In the genomic region with DNA sequence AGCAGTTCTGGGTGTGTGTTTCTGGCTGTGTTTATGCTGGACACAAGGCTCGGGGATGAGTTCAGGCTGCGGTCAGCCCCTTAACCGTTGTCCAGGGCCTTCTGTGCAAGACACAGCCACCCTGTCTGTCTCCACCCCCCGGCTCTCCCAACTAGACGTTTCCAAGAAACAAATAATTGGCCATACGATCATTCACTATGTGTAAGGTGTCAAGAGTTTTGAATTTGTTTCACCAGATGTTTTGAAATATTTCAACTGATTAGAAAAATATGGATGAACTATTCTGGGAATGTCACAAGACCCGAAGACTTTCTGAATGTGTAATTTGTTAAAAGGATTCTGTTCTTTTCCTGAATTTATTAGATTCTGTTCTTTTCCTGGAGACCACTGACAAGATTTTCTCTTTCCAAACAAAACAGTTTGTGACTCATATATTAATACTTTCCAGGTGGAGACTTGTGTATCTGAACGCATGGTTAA, we compare ENCODE assay signal across 15 cellular contexts.
DNase-seq lines count a peak whose midpoint lies in the region; ATAC-seq and TF ChIP-seq lines count a peak whose summit lies in the region.
"Had no signal": no experiment of that assay in that cellular context is flagged by ENCODE, and none has a peak within 500 bp of the region (broad histone marks: within the 10 kb centered on the region; RNA-seq: fewer than 3 reads in every experiment).

No MANE protein-coding gene starts in this region.

- H3K4me1 ChIP-seq in adipocyte (ENCODE audit: control insufficient read depth, insufficient read depth, low read length) (peaks cover 27% of the 10 kb centered on the region), gastroesophageal sphincter (no peaks in the 10 kb centered on the region), sigmoid colon (no peaks in the 10 kb centered on the region)
- H3K4me1 ChIP-seq: parathyroid adenoma, thyroid gland had no signal

- H3K4me3 ChIP-seq in adipocyte (ENCODE audit: low read length) (peak overlapping the region; percentile 9), gastroesophageal sphincter (no peak overlapping the region), sigmoid colon (no peak overlapping the region)
- H3K4me3 ChIP-seq: thyroid gland had no signal

- 41 to 57% methylated on average over 6 to 7 of the region's 8 CpGs for WGBS in gastroesophageal sphincter (ENCODE audit: low coverage in 1 of 2), 2 donors
- WGBS in sigmoid colon, 2 donors = 76 to 80% methylated on average over 8 of the region's 8 CpGs

- peak; percentile 96 for ATAC-seq in gastroesophageal sphincter
- no peak for ATAC-seq in HG03520 (IDR thresholded peaks at IDR 0.05; ENCODE audit: unreplicated experiment)

- intact Hi-C loops in sigmoid colon (cut with DNase I) = no loop called here

- TF ChIP-seq POLR2A in gastroesophageal sphincter (IDR thresholded peaks at IDR 0.05) (no peak), sigmoid colon (IDR thresholded peaks at IDR 0.05) (no peak)

- no peaks in the 10 kb centered on the region for H3K36me3 ChIP-seq in adipocyte (ENCODE audit: control insufficient read depth, insufficient read depth, low read length, severe bottlenecking)
- H3K36me3 ChIP-seq in gastroesophageal sphincter = no peaks in the 10 kb centered on the region
- no peaks in the 10 kb centered on the region for H3K36me3 ChIP-seq in sigmoid colon
- H3K36me3 ChIP-seq: thyroid gland had no signal

- in situ Hi-C loops in KBM-7 (cut with MboI; ENCODE audit: low pct_unique_long_range_greater_than_20kb, low sequenced_read_pairs) = no loop called here

- DNase-seq in AG20443 (ENCODE audit: low spot score) (peak; percentile 86), adipocyte (ENCODE audit: low read depth) (peak; percentile 70), sigmoid colon (peak; percentile 94), hypothalamus (lab: John Stamatoyannopoulos, UW) (no peak), KBM-7 (no peak), DMS79 (lab: John Stamatoyannopoulos, UW) (no peak)
- DNase-seq: activated CD4-positive, CD25-positive, alpha-beta regulatory T cell treated with anti-CD3 and anti-CD28 coated beads, Interleukin-2, amount 50 U/mL, for 72 hours; midbrain; NCI-H524 treated with DMSO at 0.1 percent for 48 hours; stimulated activated CD4-positive, alpha-beta T cell treated with anti-CD3 and anti-CD28 coated beads, Interleukin-15, amount 100 ng/mL, for 24 hours; T-helper 1 cell; thyroid gland had no signal

- peak overlapping the region in 3 of 4 donors; percentile 28 to 52 (median 45) for H3K27ac ChIP-seq in gastroesophageal sphincter
- peak overlapping the region in 3 of 4 donors; percentile 48 to 58 (median 49) for H3K27ac ChIP-seq in sigmoid colon
- H3K27ac ChIP-seq: parathyroid adenoma, thyroid gland had no signal

- TF ChIP-seq EP300 in gastroesophageal sphincter (IDR thresholded peaks at IDR 0.05) (no peak), sigmoid colon (IDR thresholded peaks at IDR 0.05) (peak in 1 of 4 donors; percentile 40)

- H3K9me3 ChIP-seq in adipocyte (ENCODE audit: control insufficient read depth, low read length) = no peaks in the 10 kb centered on the region
- H3K9me3 ChIP-seq in gastroesophageal sphincter = no peaks in the 10 kb centered on the region
- no peaks in the 10 kb centered on the region for H3K9me3 ChIP-seq in sigmoid colon
- H3K9me3 ChIP-seq: thyroid gland had no signal

- H3K9ac ChIP-seq in adipocyte (ENCODE audit: low read length) = peak overlapping the region; percentile 52
- H3K9ac ChIP-seq: parathyroid adenoma had no signal

- no peaks in the 10 kb centered on the region for H3K27me3 ChIP-seq in adipocyte (replicated peaks; ENCODE audit: control insufficient read depth, insufficient read depth, low read length)
- no peaks in the 10 kb centered on the region for H3K27me3 ChIP-seq in gastroesophageal sphincter
- no peaks in the 10 kb centered on the region for H3K27me3 ChIP-seq in sigmoid colon
- H3K27me3 ChIP-seq: thyroid gland had no signal

- no peak for TF ChIP-seq CTCF in gastroesophageal sphincter (IDR thresholded peaks at IDR 0.05)
- no peak for TF ChIP-seq CTCF in sigmoid colon (IDR thresholded peaks at IDR 0.05)

Comparison
In these comparisons a context has a peak if more than half of its experiments do, and no peak if none do; other contexts are left out.
1. DNase-seq: peak in AG20443 (single experiment), adipocyte (single experiment) and sigmoid colon (single experiment); none in hypothalamus (0 of 51), KBM-7 (single experiment) and DMS79 (single experiment).